20 cellular contexts compared by ENCODE assay signal in the genomic region with DNA sequence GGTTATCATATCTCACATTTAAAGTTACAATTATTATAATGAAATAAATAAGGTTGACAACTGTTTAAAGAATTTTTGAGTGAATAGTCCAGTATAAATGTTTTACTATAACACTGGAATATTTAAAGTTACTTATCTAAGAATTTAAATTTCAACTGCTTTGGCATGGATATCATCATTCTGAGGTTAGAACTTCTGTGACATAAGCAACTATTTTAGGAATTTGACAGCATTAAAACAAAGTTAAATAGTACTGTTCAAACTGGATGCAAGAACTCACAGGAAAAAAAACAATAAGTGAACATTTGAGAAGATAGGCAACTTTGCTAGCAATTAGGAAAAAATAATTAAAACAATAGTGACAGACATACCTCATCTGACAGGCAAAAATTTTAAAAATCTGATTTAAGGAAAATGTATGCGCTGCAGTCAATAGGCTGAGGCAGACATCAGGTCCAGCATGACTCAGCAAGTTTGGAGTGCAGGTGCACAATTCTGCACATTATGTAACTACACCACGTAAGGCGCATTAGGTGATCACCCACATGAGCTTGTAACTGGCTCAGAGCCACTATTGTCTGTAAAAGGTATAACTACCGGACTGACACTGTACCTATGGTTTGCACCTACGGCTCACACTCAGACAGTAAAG.
A peak's percentile ranks its signal among the peaks of the same experiment; 100 is the strongest.
DNase-seq lines count a peak whose midpoint lies in the region; ATAC-seq, FAIRE-seq and TF ChIP-seq lines count a peak whose summit lies in the region.
"Had no signal": no experiment of that assay in that cellular context is flagged by ENCODE, and none has a peak within 500 bp of the region (broad histone marks: within the 10 kb centered on the region; RNA-seq: fewer than 3 reads in every experiment).

No MANE protein-coding gene starts in this region.

- H3K36me3 Mint-ChIP-seq in IgD-negative memory B cell: peaks cover 17% of the 10 kb centered on the region
- H3K36me3 Mint-ChIP-seq in astrocyte (ENCODE audit: low read depth, unreplicated experiment): peaks cover 7% of the 10 kb centered on the region
- peaks cover 3% of the 10 kb centered on the region for H3K36me3 Mint-ChIP-seq in neural progenitor cell
- H3K36me3 Mint-ChIP-seq: activated naive CD8-positive, alpha-beta T cell had no signal

- peaks cover 0 to 6% (median 4%) of the 10 kb centered on the region in 3 donors for H3K4me1 Mint-ChIP-seq in IgD-negative memory B cell
- peaks cover 8% of the 10 kb centered on the region for H3K4me1 Mint-ChIP-seq in astrocyte (ENCODE audit: low read depth, unreplicated experiment)
- H3K4me1 Mint-ChIP-seq in neural progenitor cell: peaks cover 15% of the 10 kb centered on the region

- H3K27ac Mint-ChIP-seq in IgD-negative memory B cell (peak overlapping the region in 2 of 3 donors; percentile 50 to 69), astrocyte (ENCODE audit: unreplicated experiment) (no peak overlapping the region), neural progenitor cell (no peak overlapping the region)
- H3K27ac Mint-ChIP-seq: activated naive CD8-positive, alpha-beta T cell had no signal

- no peaks in the 10 kb centered on the region for H3K27me3 Mint-ChIP-seq in IgD-negative memory B cell
- no peaks in the 10 kb centered on the region for H3K27me3 Mint-ChIP-seq in astrocyte (ENCODE audit: low read depth, unreplicated experiment)
- peaks cover 2% of the 10 kb centered on the region for H3K27me3 Mint-ChIP-seq in neural progenitor cell (ENCODE audit: insufficient read depth, low read depth)
- H3K27me3 Mint-ChIP-seq: activated naive CD8-positive, alpha-beta T cell had no signal

- FAIRE-seq in astrocyte (lab: Jason Lieb, UNC): no peak

- H3K79me2 ChIP-seq in astrocyte (ENCODE audit: insufficient read depth, low read length) (no peaks in the 10 kb centered on the region), neural progenitor cell (ENCODE audit: low read depth) (no peaks in the 10 kb centered on the region)

- H2AFZ ChIP-seq in astrocyte (ENCODE audit: low read depth, low read length): no peak overlapping the region
- no peak overlapping the region for H2AFZ ChIP-seq in neural progenitor cell (replicated peaks)

- peaks cover 30% of the 10 kb centered on the region for H3F3A ChIP-seq in neural progenitor cell (ENCODE audit: low read depth)

- peaks cover 3 to 14% (median 5%) of the 10 kb centered on the region in 3 donors for H3K9me3 Mint-ChIP-seq in IgD-negative memory B cell
- H3K9me3 Mint-ChIP-seq in astrocyte (ENCODE audit: unreplicated experiment): peaks cover 11% of the 10 kb centered on the region
- peaks cover 27% of the 10 kb centered on the region for H3K9me3 Mint-ChIP-seq in neural progenitor cell

- H3K27me3 ChIP-seq in astrocyte (ENCODE audit: insufficient read depth, low read length) (no peaks in the 10 kb centered on the region), neural progenitor cell (no peaks in the 10 kb centered on the region), Peyer's patch (no peaks in the 10 kb centered on the region)
- H3K27me3 ChIP-seq: breast epithelium, left lung, upper lobe of left lung had no signal

- H3K9ac ChIP-seq in astrocyte (ENCODE audit: low read length): no peak overlapping the region
- H3K9ac ChIP-seq in neural progenitor cell: no peak overlapping the region

- H3K4me3 ChIP-seq in astrocyte (ENCODE audit: insufficient read depth, low read depth, low read length) (no peak overlapping the region), neural progenitor cell (no peak overlapping the region), Peyer's patch (no peak overlapping the region)
- H3K4me3 ChIP-seq: breast epithelium, left lung, upper lobe of left lung had no signal

- H3K36me3 ChIP-seq in astrocyte (ENCODE audit: insufficient read depth, low read length) (no peaks in the 10 kb centered on the region), neural progenitor cell (no peaks in the 10 kb centered on the region), Peyer's patch (no peaks in the 10 kb centered on the region)
- H3K36me3 ChIP-seq: breast epithelium, left lung, upper lobe of left lung had no signal

- H3K4me1 ChIP-seq in astrocyte (ENCODE audit: insufficient read depth, low read length) (peaks cover 13% of the 10 kb centered on the region), neural progenitor cell (peaks cover 27% of the 10 kb centered on the region), Peyer's patch (no peaks in the 10 kb centered on the region)
- H3K4me1 ChIP-seq: breast epithelium, left lung had no signal

- peak overlapping the region in 1 of 4 donors; percentile 60 for H3K4me3 Mint-ChIP-seq in IgD-negative memory B cell
- H3K4me3 Mint-ChIP-seq in astrocyte (ENCODE audit: unreplicated experiment): no peak overlapping the region
- peak overlapping the region; percentile 27 for H3K4me3 Mint-ChIP-seq in neural progenitor cell
- H3K4me3 Mint-ChIP-seq: activated naive CD8-positive, alpha-beta T cell had no signal

- ATAC-seq in activated CD4-positive, CD25-positive, alpha-beta regulatory T cell treated with anti-CD3 and anti-CD28 coated beads, Interleukin-2, amount 50 U/mL, for 24 hours: no peak
- ATAC-seq in HG03439 (IDR thresholded peaks at IDR 0.05; ENCODE audit: unreplicated experiment): no peak
- ATAC-seq: left lung; stimulated activated naive CD8-positive, alpha-beta T cell treated with anti-CD3 and anti-CD28 coated beads, Interleukin-15, Interleukin-2, amounts not matched to agents 100 U/mL and 50 U/mL, for 24 hours had no signal

- no peak for TF ChIP-seq CTCF in astrocyte (IDR thresholded peaks at IDR 0.05; ENCODE audit: insufficient read depth, low read depth, low read length)
- TF ChIP-seq CTCF in neural progenitor cell (IDR thresholded peaks at IDR 0.05): no peak
- no peak for TF ChIP-seq CTCF in Peyer's patch (IDR thresholded peaks at IDR 0.05)

- H3K9me3 ChIP-seq in astrocyte (ENCODE audit: insufficient read depth, low read depth, low read length) (peaks cover 3% of the 10 kb centered on the region), neural progenitor cell (ENCODE audit: low read depth) (peaks cover 5% of the 10 kb centered on the region), Peyer's patch (peaks cover 0 to 7% (median 0%) of the 10 kb centered on the region in 4 donors)

- DNase-seq in NCI-H748 (lab: John Stamatoyannopoulos, UW; ENCODE audit: unreplicated experiment): peak; percentile 41
- no peak for DNase-seq in NCI-H748 treated with DMSO at 0.1 percent for 48 hours (lab: John Stamatoyannopoulos, UW)
- DNase-seq in astrocyte (ENCODE audit: low read depth): peak; percentile 32
- peak; percentile 58 for DNase-seq in neural progenitor cell (ENCODE audit: low spot score)
- no peak for DNase-seq in Peyer's patch
- DNase-seq: activated CD4-positive, alpha-beta T cell treated with anti-CD3 and anti-CD28 coated beads for 4 hours; activated T-cell treated with anti-CD3 and anti-CD28 coated beads for 4 hours; hippocampal formation; left lung; MV-4-11; NCI-H2081 treated with DMSO at 0.1 percent for 48 hours; SHP77; stimulated activated CD4-positive, alpha-beta T cell treated with anti-CD3 and anti-CD28 coated beads, Interleukin-12 subunit alpha, Interleukin-12 subunit beta, amount 100 ng/mL, for 4 hours; stimulated activated naive CD8-positive, alpha-beta T cell treated with anti-CD3 and anti-CD28 coated beads, Interleukin-15, Interleukin-2, amounts not matched to agents 100 U/mL and 50 U/mL, for 24 hours; upper lobe of left lung had no signal

- H3K4me2 ChIP-seq in astrocyte (ENCODE audit: low read length): no peak overlapping the region
- H3K4me2 ChIP-seq in neural progenitor cell: no peak overlapping the region

- no peaks in the 10 kb centered on the region for H4K20me1 ChIP-seq in astrocyte (ENCODE audit: insufficient read depth, low read length)
- no peaks in the 10 kb centered on the region for H4K20me1 ChIP-seq in neural progenitor cell (ENCODE audit: low read depth)

- TF ChIP-seq POLR2A in Peyer's patch (IDR thresholded peaks at IDR 0.05): no peak

- H3K27ac ChIP-seq in astrocyte (ENCODE audit: low read depth, low read length) (no peak overlapping the region), neural progenitor cell (no peak overlapping the region), Peyer's patch (no peak overlapping the region)
- H3K27ac ChIP-seq: breast epithelium, left lung, upper lobe of left lung had no signal

Comparison
In these comparisons a context has a peak if more than half of its experiments do, and no peak if none do; other contexts are left out.
1. DNase-seq: peak in NCI-H748 (single experiment), astrocyte (single experiment) and neural progenitor cell (single experiment); none in NCI-H748 treated with DMSO at 0.1 percent for 48 hours (single experiment) and Peyer's patch (0 of 3).
2. H3K27ac Mint-ChIP-seq: peak in IgD-negative memory B cell (2 of 3); none in astrocyte (single experiment) and neural progenitor cell (single experiment).